ENCODE assay signal across 8 cellular contexts in the genomic region with DNA sequence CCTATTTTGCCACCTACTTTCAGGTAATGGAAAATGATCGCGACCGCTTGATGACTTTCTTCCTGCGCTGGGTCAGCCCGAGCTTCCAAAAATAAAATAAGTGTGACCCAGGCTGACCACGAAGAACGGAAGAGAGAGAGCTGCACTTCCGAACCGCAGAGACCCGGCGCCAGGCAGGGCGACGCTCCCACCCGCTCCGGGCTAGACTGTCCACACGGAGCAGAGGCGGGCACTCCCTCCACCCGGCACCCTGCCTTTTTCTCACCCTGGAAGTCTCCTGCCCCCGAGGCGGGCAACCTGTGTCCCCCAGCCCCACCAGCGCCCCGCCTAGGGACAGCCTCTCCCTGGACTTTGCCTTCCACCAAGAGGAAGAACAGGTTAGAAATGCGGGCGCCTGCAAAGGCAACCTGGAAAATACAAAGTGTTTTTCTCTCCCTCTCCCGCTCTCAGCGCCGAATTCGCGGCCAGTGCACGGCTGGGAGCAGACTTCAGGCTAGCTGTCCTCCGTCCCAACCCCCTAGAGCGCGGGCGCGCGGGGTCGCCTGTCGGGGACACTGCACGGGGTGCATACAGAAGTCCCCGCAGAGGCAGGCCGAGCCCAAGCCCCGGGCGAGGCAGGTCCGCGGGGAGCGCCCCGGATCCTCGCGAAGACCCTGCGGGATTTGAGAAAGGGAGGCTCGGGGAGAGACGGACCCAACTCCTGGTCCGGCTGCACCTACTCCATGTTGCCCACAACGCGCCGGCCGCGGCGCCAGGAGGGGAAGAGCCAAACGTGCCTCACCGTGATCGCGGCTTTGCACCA. TPM values are rescaled to one million over a fixed set of nuclear protein-coding genes. Genes with fewer than 3 reads are reported as not detected.
DNase-seq lines count a peak whose midpoint lies in the region; ATAC-seq lines count a peak whose summit lies in the region.

No MANE protein-coding gene starts in this region.

- intact Hi-C loops in cardiac septum (cut with DNase I) (loop anchor here (2.0 to 10.0 kb wide), 5 partner anchors 63 to 703 kb away; no protein-coding TSS in a partner anchor), posterior cingulate gyrus (cut with DNase I) (loop anchor here (2.0 to 5.0 kb wide), 2 partner anchors 328 to 403 kb away; no protein-coding TSS in a partner anchor)

- DNase-seq in Ammon's horn (ENCODE audit: low spot score): peak; percentile 57
- peak; percentile 80 for DNase-seq in NCI-H1092 treated with DMSO at 0.1 percent for 48 hours (lab: John Stamatoyannopoulos, UW)
- DNase-seq in activated gamma-delta T cell treated with Interleukin-2 at 50 U/mL for 16 hours: peak; percentile 21
- peak; percentile 86 for DNase-seq in cardiac septum (ENCODE audit: low spot score)
- DNase-seq in posterior cingulate gyrus: peak; percentile 20 to 91 (median 46)
- DNase-seq in GDM1 (lab: John Stamatoyannopoulos, UW): no peak
- no peak for DNase-seq in effector CD8-positive, alpha-beta T cell (lab: John Stamatoyannopoulos, UW)

- peak; percentile 10 for ATAC-seq in GM19025 (IDR thresholded peaks at IDR 0.05; ENCODE audit: low read depth, unreplicated experiment)

RNA-seq across cellular contexts. Expression of a gene that starts 0.9 kb away (rescaled TPM):
- 32.8 TPM for total RNA-seq in cardiac septum

Comparison
In these comparisons a context has a peak if more than half of its experiments do, and no peak if none do; other contexts are left out.
1. DNase-seq: peak in Ammon's horn (single experiment), NCI-H1092 treated with DMSO at 0.1 percent for 48 hours (single experiment), activated gamma-delta T cell treated with Interleukin-2 at 50 U/mL for 16 hours (single experiment), cardiac septum (single experiment) and posterior cingulate gyrus (10 of 10); none in GDM1 (single experiment) and effector CD8-positive, alpha-beta T cell (single experiment).